13 cellular contexts compared by ENCODE assay signal in the genomic region with DNA sequence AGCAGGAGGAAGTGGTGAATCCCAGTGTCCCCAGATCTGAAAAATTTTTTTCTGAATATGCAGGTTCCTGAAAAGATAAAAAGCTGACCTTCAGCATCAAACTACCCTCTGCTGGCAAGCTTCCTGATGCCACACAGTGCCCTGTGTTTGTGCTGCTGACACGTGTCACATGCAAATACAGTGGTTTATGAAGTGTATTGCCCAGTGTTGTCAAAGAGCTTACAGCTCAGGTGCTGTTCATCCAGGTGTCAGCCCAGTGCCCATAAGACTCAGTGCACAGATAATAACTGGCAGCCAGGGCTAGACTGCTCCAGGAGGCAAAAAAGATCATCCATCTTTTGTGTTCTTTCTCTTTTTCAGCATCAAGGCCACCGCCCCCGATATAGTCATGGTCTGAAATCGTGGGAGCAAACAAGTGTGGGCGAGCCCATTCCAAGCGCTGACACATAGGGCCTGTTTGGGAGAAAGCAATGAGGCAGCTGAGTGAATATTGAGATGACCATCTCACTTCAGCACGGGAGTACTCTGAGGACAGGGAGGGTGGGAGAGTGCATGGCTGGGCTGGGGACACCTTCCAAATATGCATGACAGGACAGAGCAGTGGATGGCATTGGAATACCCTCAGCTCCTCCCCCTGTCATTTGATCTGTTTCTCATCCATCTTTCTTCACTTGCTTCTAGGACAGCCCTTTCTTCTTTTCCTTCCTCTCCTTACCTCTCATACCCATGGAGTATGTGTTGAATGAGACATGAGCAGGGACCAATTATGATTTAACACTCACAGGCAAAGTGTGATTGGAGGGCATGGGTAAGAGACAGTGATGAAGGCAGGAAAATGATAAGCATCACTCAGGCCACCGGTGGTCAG. TPM values are rescaled to one million over a fixed set of nuclear protein-coding genes. Genes with fewer than 3 reads are reported as not detected.
DNase-seq lines count a peak whose midpoint lies in the region; ATAC-seq and TF ChIP-seq lines count a peak whose summit lies in the region.
"Had no signal": no experiment of that assay in that cellular context is flagged by ENCODE, and none has a peak within 500 bp of the region (broad histone marks: within the 10 kb centered on the region; RNA-seq: fewer than 3 reads in every experiment).

No MANE protein-coding gene starts in this region.

- H3K27me3 ChIP-seq in transverse colon = no peaks in the 10 kb centered on the region
- H3K27me3 ChIP-seq: body of pancreas had no signal

- peaks cover 29% of the 10 kb centered on the region for H3K27me3 Mint-ChIP-seq in activated naive CD8-positive, alpha-beta T cell treated with anti-CD3 and anti-CD28 coated beads, Interleukin-2, amount 50 U/mL, for 24 hours
- peaks cover 32% of the 10 kb centered on the region for H3K27me3 Mint-ChIP-seq in activated naive CD8-positive, alpha-beta T cell treated with anti-CD3 and anti-CD28 coated beads for 36 hours

- no peaks in the 10 kb centered on the region for H3K4me1 Mint-ChIP-seq in activated naive CD8-positive, alpha-beta T cell treated with anti-CD3 and anti-CD28 coated beads, Interleukin-2, amount 50 U/mL, for 24 hours
- no peaks in the 10 kb centered on the region for H3K4me1 Mint-ChIP-seq in activated naive CD8-positive, alpha-beta T cell treated with anti-CD3 and anti-CD28 coated beads for 36 hours
- H3K4me1 Mint-ChIP-seq: naive B cell had no signal

- peaks cover 11% of the 10 kb centered on the region for H3K9me3 Mint-ChIP-seq in activated naive CD8-positive, alpha-beta T cell treated with anti-CD3 and anti-CD28 coated beads, Interleukin-2, amount 50 U/mL, for 24 hours
- peaks cover 2% of the 10 kb centered on the region for H3K9me3 Mint-ChIP-seq in activated naive CD8-positive, alpha-beta T cell treated with anti-CD3 and anti-CD28 coated beads for 36 hours

- no peaks in the 10 kb centered on the region for H3K36me3 ChIP-seq in transverse colon

- no peak overlapping the region for H3K27ac Mint-ChIP-seq in activated naive CD8-positive, alpha-beta T cell treated with anti-CD3 and anti-CD28 coated beads, Interleukin-2, amount 50 U/mL, for 24 hours
- H3K27ac Mint-ChIP-seq in activated naive CD8-positive, alpha-beta T cell treated with anti-CD3 and anti-CD28 coated beads for 36 hours = no peak overlapping the region
- H3K27ac Mint-ChIP-seq: naive B cell had no signal

- no peak for DNase-seq in activated naive CD8-positive, alpha-beta T cell treated with anti-CD3 and anti-CD28 coated beads, Interleukin-2, amount 50 U/mL, for 24 hours
- DNase-seq in activated naive CD8-positive, alpha-beta T cell treated with anti-CD3 and anti-CD28 coated beads for 36 hours = no peak
- peak; percentile 95 for DNase-seq in RPMI8226
- peak; percentile 68 for DNase-seq in transverse colon
- no peak for DNase-seq in stimulated activated CD4-positive, alpha-beta T cell treated with anti-CD3 and anti-CD28 coated beads, Interleukin-15, amount 100 ng/mL, for 24 hours
- DNase-seq in activated gamma-delta T cell (lab: John Stamatoyannopoulos, UW) = no peak
- DNase-seq: naive B cell; NCI-H1092; stimulated activated CD4-positive, alpha-beta T cell treated with anti-CD3 and anti-CD28 coated beads, Interleukin-12 subunit alpha, Interleukin-12 subunit beta, amount 100 ng/mL, for 4 hours; T-helper 9 cell had no signal

- no peak overlapping the region for H3K4me3 Mint-ChIP-seq in activated naive CD8-positive, alpha-beta T cell treated with anti-CD3 and anti-CD28 coated beads, Interleukin-2, amount 50 U/mL, for 24 hours
- no peak overlapping the region for H3K4me3 Mint-ChIP-seq in activated naive CD8-positive, alpha-beta T cell treated with anti-CD3 and anti-CD28 coated beads for 36 hours
- H3K4me3 Mint-ChIP-seq: naive B cell had no signal

- peak overlapping the region in 1 of 4 donors; percentile 36 for H3K27ac ChIP-seq in transverse colon
- H3K27ac ChIP-seq: body of pancreas had no signal

- TF ChIP-seq POLR2A in transverse colon (IDR thresholded peaks at IDR 0.05) = no peak

- H3K4me3 ChIP-seq in transverse colon = no peak overlapping the region
- H3K4me3 ChIP-seq: body of pancreas had no signal

- no peak for TF ChIP-seq CTCF in transverse colon (IDR thresholded peaks at IDR 0.05)

- no peak for TF ChIP-seq EP300 in transverse colon (IDR thresholded peaks at IDR 0.05; ENCODE audit: low read depth)

- in situ Hi-C loops in transverse colon (cut with MboI; ENCODE audit: low pct_ligation_motif_present in 1 of 4, low pct_unique_long_range_greater_than_20kb in 1 of 4, low sequenced_read_pairs in 3 of 4) = no loop called here

- no peaks in the 10 kb centered on the region for H3K36me3 Mint-ChIP-seq in activated naive CD8-positive, alpha-beta T cell treated with anti-CD3 and anti-CD28 coated beads, Interleukin-2, amount 50 U/mL, for 24 hours (ENCODE audit: low read depth)
- H3K36me3 Mint-ChIP-seq in activated naive CD8-positive, alpha-beta T cell treated with anti-CD3 and anti-CD28 coated beads for 36 hours = no peaks in the 10 kb centered on the region

- H3K9me3 ChIP-seq in transverse colon = peaks cover 0 to 4% of the 10 kb centered on the region in 2 donors
- H3K9me3 ChIP-seq: body of pancreas had no signal

- ATAC-seq in activated naive CD8-positive, alpha-beta T cell treated with anti-CD3 and anti-CD28 coated beads, Interleukin-2, amount 50 U/mL, for 24 hours = peak; percentile 24
- peak; percentile 61 for ATAC-seq in HG02885 (IDR thresholded peaks at IDR 0.05; ENCODE audit: poor library complexity, unreplicated experiment)
- no peak for ATAC-seq in GM19452 (IDR thresholded peaks at IDR 0.05; ENCODE audit: unreplicated experiment)
- ATAC-seq: body of pancreas had no signal

- H3K4me1 ChIP-seq in transverse colon = peaks cover 0 to 9% (median 7%) of the 10 kb centered on the region in 4 donors
- H3K4me1 ChIP-seq: body of pancreas had no signal

- WGBS in transverse colon (ENCODE audit: low coverage in 1 of 2), 2 donors = 36 to 63% methylated on average over 3 to 8 of the region's 8 CpGs

- intact Hi-C loops in transverse colon (cut with DNase I; ENCODE audit: low total_unique reads) = no loop called here

RNA-seq across cellular contexts. Expression of a gene that starts 6.4 kb away (rescaled TPM):
- not detected for total RNA-seq in activated naive CD8-positive, alpha-beta T cell treated with anti-CD3 and anti-CD28 coated beads for 36 hours
- total RNA-seq in transverse colon = 10 to 100 TPM in 3 of 4 donors, 1 to 10 TPM in 1; 1.2 to 25.7 (median 21.7) TPM

Comparison
In these comparisons a context has a peak if more than half of its experiments do, and no peak if none do; other contexts are left out.
1. DNase-seq: peak in RPMI8226 (single experiment) and transverse colon (single experiment); none in activated naive CD8-positive, alpha-beta T cell treated with anti-CD3 and anti-CD28 coated beads, Interleukin-2, amount 50 U/mL, for 24 hours (single experiment), activated naive CD8-positive, alpha-beta T cell treated with anti-CD3 and anti-CD28 coated beads for 36 hours (single experiment), stimulated activated CD4-positive, alpha-beta T cell treated with anti-CD3 and anti-CD28 coated beads, Interleukin-15, amount 100 ng/mL, for 24 hours (single experiment) and activated gamma-delta T cell (single experiment).